In the genomic region with DNA sequence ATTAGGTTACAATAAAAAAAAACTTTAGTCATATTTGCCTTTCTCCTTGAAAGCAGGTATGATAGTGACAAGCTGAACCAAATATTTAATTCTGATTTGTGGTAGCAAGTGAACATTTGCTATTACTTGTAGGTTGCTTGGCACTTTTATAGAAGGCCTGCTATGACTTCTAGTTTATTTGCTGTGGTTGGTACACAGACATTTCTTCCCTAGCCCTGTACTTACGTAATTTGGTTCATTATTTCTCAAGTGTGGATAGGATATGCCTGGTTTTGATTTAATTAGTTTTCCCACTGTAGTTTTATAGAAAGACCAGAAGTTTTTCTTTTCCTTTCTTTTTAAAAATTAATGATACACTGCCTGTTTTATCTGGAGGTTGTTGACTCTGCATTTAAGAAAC, we compare ENCODE assay signal across 19 cellular contexts.
"Had no signal": no experiment of that assay in that cellular context is flagged by ENCODE, and none has a peak within 500 bp of the region (broad histone marks: within the 10 kb centered on the region; RNA-seq: fewer than 3 reads in every experiment).

No MANE protein-coding gene starts in this region.

- H3K9me3 Mint-ChIP-seq: activated CD4-positive, alpha-beta memory T cell treated with anti-CD3 and anti-CD28 coated beads, Interleukin-2, amount 10 ng/mL, durations not matched to agents 7 days and 5 days; activated naive CD8-positive, alpha-beta T cell treated with anti-CD3 and anti-CD28 coated beads, Interleukin-2, amount 10 ng/mL, durations not matched to agents 7 days and 5 days; activated T-cell treated with anti-CD3 and anti-CD28 coated beads, Interleukin-2, amount 50 U/mL, for 4 hours; naive B cell; WTC11 had no signal

- H3K36me3 ChIP-seq: breast epithelium had no signal

- H3K4me3 ChIP-seq: ascending aorta, breast epithelium, gastroesophageal sphincter, transverse colon had no signal

- H3K4me1 Mint-ChIP-seq: activated CD4-positive, alpha-beta memory T cell treated with anti-CD3 and anti-CD28 coated beads, Interleukin-2, amount 10 ng/mL, durations not matched to agents 7 days and 5 days; activated naive CD8-positive, alpha-beta T cell treated with anti-CD3 and anti-CD28 coated beads, Interleukin-2, amount 10 ng/mL, durations not matched to agents 7 days and 5 days; WTC11 had no signal

- H3K4me1 ChIP-seq: ascending aorta, breast epithelium, gastroesophageal sphincter, transverse colon had no signal

- ATAC-seq: activated T-cell treated with anti-CD3 and anti-CD28 coated beads, Interleukin-2, amount 50 U/mL, for 4 hours; gastroesophageal sphincter; right cardiac atrium; stimulated activated naive CD8-positive, alpha-beta T cell treated with anti-CD3 and anti-CD28 coated beads, Interleukin-15, Interleukin-2, amounts not matched to agents 100 U/mL and 50 U/mL, for 24 hours; WTC11 had no signal

- H3K36me3 Mint-ChIP-seq: naive B cell had no signal

- H3K4me3 Mint-ChIP-seq: activated CD4-positive, alpha-beta memory T cell treated with anti-CD3 and anti-CD28 coated beads, Interleukin-2, amount 10 ng/mL, durations not matched to agents 7 days and 5 days; activated naive CD8-positive, alpha-beta T cell treated with anti-CD3 and anti-CD28 coated beads, Interleukin-2, amount 10 ng/mL, durations not matched to agents 7 days and 5 days; activated T-cell treated with anti-CD3 and anti-CD28 coated beads, Interleukin-2, amount 50 U/mL, for 4 hours; naive B cell; WTC11 had no signal

- H3K27me3 ChIP-seq: ascending aorta, breast epithelium, gastroesophageal sphincter, transverse colon had no signal

- H3K9me3 ChIP-seq: ascending aorta, breast epithelium, gastroesophageal sphincter, transverse colon had no signal

- DNase-seq: activated CD4-positive, alpha-beta memory T cell treated with anti-CD3 and anti-CD28 coated beads, Interleukin-2, amount 10 ng/mL, durations not matched to agents 7 days and 5 days; activated CD4-positive, alpha-beta T cell treated with anti-CD3 and anti-CD28 coated beads for 4 hours; activated naive CD8-positive, alpha-beta T cell treated with anti-CD3 and anti-CD28 coated beads, Interleukin-2, amount 10 ng/mL, durations not matched to agents 7 days and 5 days; activated T-cell treated with anti-CD3 and anti-CD28 coated beads, Interleukin-2, amount 50 U/mL, for 4 hours; cerebellar nuclear complex; effector memory CD4-positive, alpha-beta T cell; naive B cell; nucleus accumbens; right cardiac atrium; small intestine; stimulated activated CD4-positive, alpha-beta T cell treated with anti-CD3 and anti-CD28 coated beads, Interleukin-4, amount 100 ng/mL, for 4 hours; stimulated activated CD8-positive, alpha-beta memory T cell treated with anti-CD3 and anti-CD28 coated beads, Interleukin-4, amount 100 ng/mL, for 48 hours; stimulated activated naive CD8-positive, alpha-beta T cell treated with anti-CD3 and anti-CD28 coated beads, Interleukin-15, Interleukin-2, amounts not matched to agents 100 U/mL and 50 U/mL, for 24 hours; T-helper 2 cell; transverse colon had no signal

- H3K27me3 Mint-ChIP-seq: activated CD4-positive, alpha-beta memory T cell treated with anti-CD3 and anti-CD28 coated beads, Interleukin-2, amount 10 ng/mL, durations not matched to agents 7 days and 5 days; activated naive CD8-positive, alpha-beta T cell treated with anti-CD3 and anti-CD28 coated beads, Interleukin-2, amount 10 ng/mL, durations not matched to agents 7 days and 5 days; naive B cell had no signal

- H3K27ac ChIP-seq: ascending aorta, breast epithelium, gastroesophageal sphincter, transverse colon had no signal

- H3K27ac Mint-ChIP-seq: activated CD4-positive, alpha-beta memory T cell treated with anti-CD3 and anti-CD28 coated beads, Interleukin-2, amount 10 ng/mL, durations not matched to agents 7 days and 5 days; activated naive CD8-positive, alpha-beta T cell treated with anti-CD3 and anti-CD28 coated beads, Interleukin-2, amount 10 ng/mL, durations not matched to agents 7 days and 5 days; WTC11 had no signal
